8 cellular contexts compared by ENCODE assay signal in the genomic region with DNA sequence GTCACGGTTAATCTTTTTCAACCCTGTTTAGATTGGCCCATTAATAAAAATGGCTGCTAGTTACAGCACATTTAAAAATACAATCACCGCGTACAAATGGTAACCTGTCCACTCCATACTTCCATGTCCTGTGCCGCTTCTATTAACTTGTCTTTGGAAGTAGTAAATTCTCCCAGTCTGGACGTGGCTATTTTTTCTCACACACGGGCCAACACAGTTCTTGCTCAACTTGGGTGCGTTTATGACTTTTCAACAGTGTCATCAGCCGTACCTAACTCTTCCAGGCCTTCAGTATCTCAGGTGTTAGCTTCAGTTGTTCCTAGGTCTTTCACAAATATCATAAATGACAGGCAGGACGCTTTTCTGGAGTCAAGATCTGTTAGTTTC. TPM values are rescaled to one million over a fixed set of nuclear protein-coding genes. Genes with fewer than 3 reads are reported as not detected.
A peak's percentile ranks its signal among the peaks of the same experiment; 100 is the strongest.
DNase-seq lines count a peak whose midpoint lies in the region; ATAC-seq and TF ChIP-seq lines count a peak whose summit lies in the region.

No MANE protein-coding gene starts in this region.

- peak overlapping the region; percentile 81 for H3K4me3 Mint-ChIP-seq in activated naive CD4-positive, alpha-beta T cell treated with anti-CD3 and anti-CD28 coated beads for 36 hours
- peak overlapping the region; percentile 82 for H3K4me3 Mint-ChIP-seq in activated CD8-positive, alpha-beta T cell treated with anti-CD3 and anti-CD28 coated beads, Interleukin-2, amount 10 ng/mL, durations not matched to agents 7 days and 5 days

- H3K27me3 ChIP-seq in hepatocyte = no peaks in the 10 kb centered on the region
- no peaks in the 10 kb centered on the region for H3K27me3 ChIP-seq in smooth muscle cell (ENCODE audit: low read depth)

- no peaks in the 10 kb centered on the region for H3K27me3 Mint-ChIP-seq in activated naive CD4-positive, alpha-beta T cell treated with anti-CD3 and anti-CD28 coated beads for 36 hours (ENCODE audit: low read depth)
- no peaks in the 10 kb centered on the region for H3K27me3 Mint-ChIP-seq in activated CD8-positive, alpha-beta T cell treated with anti-CD3 and anti-CD28 coated beads, Interleukin-2, amount 10 ng/mL, durations not matched to agents 7 days and 5 days (ENCODE audit: low read depth)

- peaks cover 37% of the 10 kb centered on the region for H3K79me2 ChIP-seq in hepatocyte
- H3K79me2 ChIP-seq in smooth muscle cell (ENCODE audit: low read depth) = peaks cover 40% of the 10 kb centered on the region

- peaks cover 75% of the 10 kb centered on the region for H3K4me1 Mint-ChIP-seq in activated naive CD4-positive, alpha-beta T cell treated with anti-CD3 and anti-CD28 coated beads for 36 hours (ENCODE audit: low read depth)
- peaks cover 58% of the 10 kb centered on the region for H3K4me1 Mint-ChIP-seq in activated CD8-positive, alpha-beta T cell treated with anti-CD3 and anti-CD28 coated beads, Interleukin-2, amount 10 ng/mL, durations not matched to agents 7 days and 5 days (ENCODE audit: low read depth)

- H2AFZ ChIP-seq in hepatocyte (peak overlapping the region; percentile 57), smooth muscle cell (ENCODE audit: low read depth) (peak overlapping the region; percentile 56)

- peaks cover 10% of the 10 kb centered on the region for H3K36me3 Mint-ChIP-seq in activated naive CD4-positive, alpha-beta T cell treated with anti-CD3 and anti-CD28 coated beads for 36 hours (ENCODE audit: low read depth)
- peaks cover 16% of the 10 kb centered on the region for H3K36me3 Mint-ChIP-seq in activated CD8-positive, alpha-beta T cell treated with anti-CD3 and anti-CD28 coated beads, Interleukin-2, amount 10 ng/mL, durations not matched to agents 7 days and 5 days (ENCODE audit: low read depth)

- peak overlapping the region; percentile 94 for H3K9ac ChIP-seq in smooth muscle cell (ENCODE audit: low read depth)

- H4K20me1 ChIP-seq in hepatocyte (ENCODE audit: insufficient read depth, poor library complexity, severe bottlenecking) (peaks cover 31% of the 10 kb centered on the region), smooth muscle cell (ENCODE audit: low read depth) (peaks cover 35% of the 10 kb centered on the region)

- H3K9me3 ChIP-seq in hepatocyte (ENCODE audit: low read depth) (no peaks in the 10 kb centered on the region), smooth muscle cell (replicated peaks; ENCODE audit: low read depth) (no peaks in the 10 kb centered on the region)

- H3K9me3 Mint-ChIP-seq in activated naive CD4-positive, alpha-beta T cell treated with anti-CD3 and anti-CD28 coated beads for 36 hours = no peaks in the 10 kb centered on the region
- H3K9me3 Mint-ChIP-seq in activated CD8-positive, alpha-beta T cell treated with anti-CD3 and anti-CD28 coated beads, Interleukin-2, amount 10 ng/mL, durations not matched to agents 7 days and 5 days (ENCODE audit: insufficient read depth) = no peaks in the 10 kb centered on the region

- POLR2A ChIA-PET in activated CD8-positive, alpha-beta T cell treated with anti-CD3 and anti-CD28 coated beads, Interleukin-2, amount 10 ng/mL, durations not matched to agents 7 days and 5 days (lab: Charles Lee) = interaction anchor here (0.9 to 4.6 kb wide), 12 partner anchors 11 to 66 kb away, joined by 3 to 53 read pairs (median 4); no protein-coding TSS in a partner anchor

- H3K4me3 ChIP-seq in hepatocyte = peak overlapping the region; percentile 37
- H3K4me3 ChIP-seq in smooth muscle cell = peak overlapping the region; percentile 86

- H3K27ac Mint-ChIP-seq in activated naive CD4-positive, alpha-beta T cell treated with anti-CD3 and anti-CD28 coated beads for 36 hours = peak overlapping the region; percentile 91
- peak overlapping the region; percentile 93 for H3K27ac Mint-ChIP-seq in activated CD8-positive, alpha-beta T cell treated with anti-CD3 and anti-CD28 coated beads, Interleukin-2, amount 10 ng/mL, durations not matched to agents 7 days and 5 days

- no peaks in the 10 kb centered on the region for H3K9me2 ChIP-seq in hepatocyte (replicated peaks; ENCODE audit: insufficient read depth)

- intact Hi-C loops in activated naive CD4-positive, alpha-beta T cell treated with anti-CD3 and anti-CD28 coated beads for 36 hours (cut with micrococcal nuclease) = loop anchor here (1.0 to 5.0 kb wide), 9 partner anchors 19 to 416 kb away; partner anchors contain the start of genes MED6 and SIPA1L1

- CTCF ChIA-PET in activated naive CD4-positive, alpha-beta T cell treated with anti-CD3 and anti-CD28 coated beads for 36 hours (lab: Charles Lee) = interaction anchor here (0.6 to 6.7 kb wide), 24 partner anchors 10 to 883 kb away, joined by 3 to 84 read pairs (median 5); no protein-coding TSS in a partner anchor
- CTCF ChIA-PET in activated CD8-positive, alpha-beta T cell treated with anti-CD3 and anti-CD28 coated beads, Interleukin-2, amount 10 ng/mL, durations not matched to agents 7 days and 5 days (lab: Charles Lee) = interaction anchor here (0.7 to 7.4 kb wide), 33 partner anchors 9 to 248 kb away, joined by 3 to 187 read pairs (median 12); partner anchors contain the start of gene MAP3K9

- H3K27ac ChIP-seq in hepatocyte (peak overlapping the region; percentile 93), smooth muscle cell (ENCODE audit: low read depth) (peak overlapping the region; percentile 88)

- TF ChIP-seq CTCF in hepatocyte (IDR thresholded peaks at IDR 0.05; ENCODE audit: poor library complexity) (no peak), smooth muscle cell (IDR thresholded peaks at IDR 0.05; ENCODE audit: borderline replicate concordance, insufficient read depth, poor library complexity, severe bottlenecking) (no peak)

- H3K4me1 ChIP-seq in hepatocyte (ENCODE audit: insufficient read depth) (peaks cover 14% of the 10 kb centered on the region), smooth muscle cell (ENCODE audit: low read depth) (peaks cover 41% of the 10 kb centered on the region)

- H3F3A ChIP-seq in smooth muscle cell (ENCODE audit: low read depth) = peaks cover 7% of the 10 kb centered on the region

- peak; percentile 0 for ATAC-seq in activated CD8-positive, alpha-beta T cell treated with anti-CD3 and anti-CD28 coated beads, Interleukin-2, amount 10 ng/mL, durations not matched to agents 7 days and 5 days

- 45% methylated on average over 9 of the region's 9 CpGs for WGBS in hepatocyte (ENCODE audit: low lambda C conversion rate, missing lambda C conversion rate)
- WGBS in smooth muscle cell (ENCODE audit: low lambda C conversion rate) = 47% methylated on average over 9 of the region's 9 CpGs

- no peak for DNase-seq in activated naive CD4-positive, alpha-beta T cell treated with anti-CD3 and anti-CD28 coated beads for 36 hours
- no peak for DNase-seq in activated naive CD4-positive, alpha-beta T cell treated with anti-CD3 and anti-CD28 coated beads, Interleukin-2, amount 50 U/mL, for 16 hours
- DNase-seq in activated CD8-positive, alpha-beta T cell treated with anti-CD3 and anti-CD28 coated beads, Interleukin-2, amount 10 ng/mL, durations not matched to agents 7 days and 5 days = no peak
- peak; percentile 48 for DNase-seq in hepatocyte (ENCODE audit: low spot score)
- no peak for DNase-seq in smooth muscle cell (lab: John Stamatoyannopoulos, UW; ENCODE audit: unreplicated experiment)
- DNase-seq in middle frontal gyrus (ENCODE audit: extremely low spot score, low spot score) = no peak
- DNase-seq in NCI-H2227 treated with DMSO at 0.1 percent for 48 hours (lab: John Stamatoyannopoulos, UW) = no peak
- no peak for DNase-seq in NCI-H774 (lab: John Stamatoyannopoulos, UW)

- peak overlapping the region; percentile 78 for H3K4me2 ChIP-seq in hepatocyte
- peak overlapping the region; percentile 77 for H3K4me2 ChIP-seq in smooth muscle cell

- H3K36me3 ChIP-seq in hepatocyte (replicated peaks; ENCODE audit: insufficient read depth, low read depth) = no peaks in the 10 kb centered on the region
- no peaks in the 10 kb centered on the region for H3K36me3 ChIP-seq in smooth muscle cell (ENCODE audit: low read depth)

RNA-seq across cellular contexts. Expression of gene PCNX1, which starts 0.5 kb away (rescaled TPM):
- 10 to 100 TPM; 51.9 to 63.1 TPM for total RNA-seq in activated naive CD4-positive, alpha-beta T cell treated with anti-CD3 and anti-CD28 coated beads for 36 hours
- 10 to 100 TPM; 67.8 to 68.9 TPM for total RNA-seq in activated CD8-positive, alpha-beta T cell treated with anti-CD3 and anti-CD28 coated beads, Interleukin-2, amount 10 ng/mL, durations not matched to agents 7 days and 5 days
- total RNA-seq in hepatocyte = 43.7 and 64.2 TPM in 2 replicates
- polyA plus RNA-seq in hepatocyte = 6.9 and 10.0 TPM in 2 replicates
- 68.2 and 80.3 TPM in 2 replicates for total RNA-seq in smooth muscle cell
- polyA plus RNA-seq in smooth muscle cell = 12.2 and 18.6 TPM in 2 replicates
